In the genomic region with DNA sequence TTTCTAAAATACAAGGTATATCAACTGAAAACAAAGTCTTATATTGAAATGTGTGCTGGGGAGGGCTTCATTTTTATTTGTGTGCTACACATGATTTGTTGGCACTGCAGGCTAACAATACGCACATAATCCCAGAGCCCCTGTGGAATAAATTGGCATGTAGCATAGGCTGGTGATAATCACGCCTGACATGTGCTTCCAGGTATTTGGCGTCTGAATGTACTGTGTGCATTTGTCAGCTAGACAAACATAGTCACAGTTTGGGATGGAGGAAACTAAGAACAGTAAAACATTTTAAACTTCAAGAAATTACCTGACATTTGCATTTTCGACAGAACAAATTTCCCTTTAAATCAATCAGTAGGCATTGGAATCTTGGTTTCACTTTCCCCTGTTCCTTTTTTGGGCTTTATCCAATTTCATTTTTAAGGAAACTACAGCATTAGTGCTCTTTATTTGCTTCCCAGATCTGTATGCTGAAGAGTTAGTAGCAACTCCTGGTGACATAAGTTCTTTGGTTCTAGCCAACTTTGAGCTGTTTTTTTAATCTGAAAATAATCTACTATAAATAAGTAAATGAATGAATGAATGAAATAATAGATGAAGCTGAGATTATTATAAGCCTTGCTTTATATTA, we compare ENCODE assay signal across 1 cellular context.
TF ChIP-seq lines count a peak whose summit lies in the region.

No MANE protein-coding gene starts in this region.

TF ChIP-seq in H1, 55 proteins besides CTCF, POLR2A, EP300 and RAD21:
- TF ChIP-seq E2F6 (IDR thresholded peaks at IDR 0.05) (no peak), BCL11A (IDR thresholded peaks at IDR 0.05; ENCODE audit: low read depth in 2 of 2, low read length in 2 of 2) (no peak), TCF12 (IDR thresholded peaks at IDR 0.05; ENCODE audit: low read depth, low read length) (no peak), ASH2L (IDR thresholded peaks at IDR 0.05; ENCODE audit: low read length) (no peak)
- TF ChIP-seq, protein P1, sequence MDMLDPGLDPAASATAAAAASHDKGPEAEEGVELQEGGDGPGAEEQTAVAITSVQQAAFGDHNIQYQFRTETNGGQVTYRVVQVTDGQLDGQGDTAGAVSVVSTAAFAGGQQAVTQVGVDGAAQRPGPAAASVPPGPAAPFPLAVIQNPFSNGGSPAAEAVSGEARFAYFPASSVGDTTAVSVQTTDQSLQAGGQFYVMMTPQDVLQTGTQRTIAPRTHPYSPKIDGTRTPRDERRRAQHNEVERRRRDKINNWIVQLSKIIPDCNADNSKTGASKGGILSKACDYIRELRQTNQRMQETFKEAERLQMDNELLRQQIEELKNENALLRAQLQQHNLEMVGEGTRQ (IDR thresholded peaks at IDR 0.05; ENCODE audit: low read length): no peak
